In genomic region chr9:77820293-77820954, GRCh38 we compare ENCODE assay signal across 11 cellular contexts.
DNase-seq lines count a peak whose midpoint lies in the region; ATAC-seq, FAIRE-seq and TF ChIP-seq lines count a peak whose summit lies in the region.
"Had no signal": no experiment of that assay in that cellular context is flagged by ENCODE, and none has a peak within 500 bp of the region (broad histone marks: within the 10 kb centered on the region; RNA-seq: fewer than 3 reads in every experiment).

No MANE protein-coding gene starts in this region.

- POLR2A ChIA-PET in CD4-positive, alpha-beta T cell (lab: Charles Lee): no interaction called here

- no peaks in the 10 kb centered on the region for H3K9me3 ChIP-seq in CD4-positive, alpha-beta T cell (ENCODE audit: control insufficient read depth, low read length)
- H3K9me3 ChIP-seq in astrocyte (ENCODE audit: insufficient read depth, low read depth, low read length): no peaks in the 10 kb centered on the region
- H3K9me3 ChIP-seq: heart left ventricle had no signal

- no peaks in the 10 kb centered on the region for H3K27me3 Mint-ChIP-seq in CD4-positive, alpha-beta T cell
- H3K27me3 Mint-ChIP-seq in astrocyte (ENCODE audit: low read depth, unreplicated experiment): no peaks in the 10 kb centered on the region
- H3K27me3 Mint-ChIP-seq: activated naive CD8-positive, alpha-beta T cell treated with anti-CD3 and anti-CD28 coated beads, Interleukin-2, amount 10 ng/mL, durations not matched to agents 7 days and 5 days had no signal

- H3K36me3 Mint-ChIP-seq in CD4-positive, alpha-beta T cell (ENCODE audit: low read depth): peaks cover 13% of the 10 kb centered on the region
- H3K36me3 Mint-ChIP-seq in astrocyte (ENCODE audit: low read depth, unreplicated experiment): peaks cover 5% of the 10 kb centered on the region

- ATAC-seq in CD4-positive, alpha-beta T cell (ENCODE audit: poor library complexity): no peak

- no peak overlapping the region for H3K27ac ChIP-seq in CD4-positive, alpha-beta T cell (ENCODE audit: low read depth, low read length)
- H3K27ac ChIP-seq in astrocyte (ENCODE audit: low read depth, low read length): peak overlapping the region; percentile 55

- H4K20me1 ChIP-seq in astrocyte (ENCODE audit: insufficient read depth, low read length): no peaks in the 10 kb centered on the region

- H3K9ac ChIP-seq in astrocyte (ENCODE audit: low read length): peak overlapping the region; percentile 53

- peak; percentile 90 for FAIRE-seq in astrocyte (lab: Jason Lieb, UNC)

- peaks cover 33% of the 10 kb centered on the region for H3K4me1 Mint-ChIP-seq in CD4-positive, alpha-beta T cell (ENCODE audit: low read depth)
- H3K4me1 Mint-ChIP-seq in astrocyte (ENCODE audit: low read depth, unreplicated experiment): peaks cover 6% of the 10 kb centered on the region

- CTCF ChIA-PET in CD4-positive, alpha-beta T cell (lab: Charles Lee): no interaction called here

- no peaks in the 10 kb centered on the region for H3K36me3 ChIP-seq in astrocyte (ENCODE audit: insufficient read depth, low read length)

- no peak overlapping the region for H3K4me3 Mint-ChIP-seq in CD4-positive, alpha-beta T cell
- H3K4me3 Mint-ChIP-seq in astrocyte (ENCODE audit: unreplicated experiment): no peak overlapping the region
- H3K4me3 Mint-ChIP-seq: activated naive CD8-positive, alpha-beta T cell treated with anti-CD3 and anti-CD28 coated beads, Interleukin-2, amount 10 ng/mL, durations not matched to agents 7 days and 5 days had no signal

- no peaks in the 10 kb centered on the region for H3K27me3 ChIP-seq in CD4-positive, alpha-beta T cell (ENCODE audit: control insufficient read depth, insufficient read depth, low read length)
- no peaks in the 10 kb centered on the region for H3K27me3 ChIP-seq in astrocyte (ENCODE audit: insufficient read depth, low read length)
- H3K27me3 ChIP-seq: heart left ventricle had no signal

- H2AFZ ChIP-seq in astrocyte (ENCODE audit: low read depth, low read length): no peak overlapping the region

- TF ChIP-seq CTCF in CD4-positive, alpha-beta T cell (IDR thresholded peaks at IDR 0.05): no peak
- TF ChIP-seq CTCF in astrocyte (IDR thresholded peaks at IDR 0.05; ENCODE audit: insufficient read depth, low read depth, low read length): no peak

- peaks cover 6% of the 10 kb centered on the region for H3K4me1 ChIP-seq in astrocyte (ENCODE audit: insufficient read depth, low read length)

- H3K27ac Mint-ChIP-seq in CD4-positive, alpha-beta T cell: peak overlapping the region; percentile 34
- H3K27ac Mint-ChIP-seq in astrocyte (ENCODE audit: unreplicated experiment): peak overlapping the region; percentile 64
- H3K27ac Mint-ChIP-seq: activated naive CD8-positive, alpha-beta T cell treated with anti-CD3 and anti-CD28 coated beads, Interleukin-2, amount 10 ng/mL, durations not matched to agents 7 days and 5 days had no signal

- DNase-seq in CD4-positive, alpha-beta T cell: no peak
- DNase-seq in LoVo (ENCODE audit: low spot score) (peak; percentile 55), astrocyte (ENCODE audit: low read depth) (peak; percentile 74), lung microvascular endothelial cell (ENCODE audit: low read depth in 2 of 2) (peak; percentile 35 to 72), NCI-H187 treated with DMSO at 0.1 percent for 48 hours (lab: John Stamatoyannopoulos, UW) (no peak), iPS-NIHi7 (ENCODE audit: extremely low spot score) (no peak), putamen (ENCODE audit: low spot score) (no peak), pons (ENCODE audit: low spot score) (no peak)
- DNase-seq: activated naive CD8-positive, alpha-beta T cell treated with anti-CD3 and anti-CD28 coated beads, Interleukin-2, amount 10 ng/mL, durations not matched to agents 7 days and 5 days; GDM1; heart left ventricle had no signal

- no peak overlapping the region for H3K4me3 ChIP-seq in astrocyte (ENCODE audit: insufficient read depth, low read depth, low read length)
- H3K4me3 ChIP-seq: heart left ventricle had no signal

- H3K79me2 ChIP-seq in astrocyte (ENCODE audit: insufficient read depth, low read length): peaks cover 11% of the 10 kb centered on the region

- intact Hi-C loops in CD4-positive, alpha-beta T cell (cut with DNase I, micrococcal nuclease): no loop called here

- no peaks in the 10 kb centered on the region for H3K9me3 Mint-ChIP-seq in CD4-positive, alpha-beta T cell
- H3K9me3 Mint-ChIP-seq in astrocyte (ENCODE audit: unreplicated experiment): no peaks in the 10 kb centered on the region
- H3K9me3 Mint-ChIP-seq: activated naive CD8-positive, alpha-beta T cell treated with anti-CD3 and anti-CD28 coated beads, Interleukin-2, amount 10 ng/mL, durations not matched to agents 7 days and 5 days had no signal

- H3K4me2 ChIP-seq in astrocyte (ENCODE audit: low read length): peak overlapping the region; percentile 62

Comparison
In these comparisons a context has a peak if more than half of its experiments do, and no peak if none do; other contexts are left out.
1. DNase-seq: peak in LoVo (single experiment), astrocyte (single experiment) and lung microvascular endothelial cell (2 of 2); none in CD4-positive, alpha-beta T cell (0 of 10), NCI-H187 treated with DMSO at 0.1 percent for 48 hours (single experiment), iPS-NIHi7 (single experiment), putamen (single experiment) and pons (single experiment).